ENCODE assay signal across 8 cellular contexts in genomic region chr17:19386974-19387920, GRCh38. TPM values are rescaled to one million over a fixed set of nuclear protein-coding genes. Genes with fewer than 3 reads are reported as not detected.
DNase-seq lines count a peak whose midpoint lies in the region; TF ChIP-seq lines count a peak whose summit lies in the region.

A gene with protein sequence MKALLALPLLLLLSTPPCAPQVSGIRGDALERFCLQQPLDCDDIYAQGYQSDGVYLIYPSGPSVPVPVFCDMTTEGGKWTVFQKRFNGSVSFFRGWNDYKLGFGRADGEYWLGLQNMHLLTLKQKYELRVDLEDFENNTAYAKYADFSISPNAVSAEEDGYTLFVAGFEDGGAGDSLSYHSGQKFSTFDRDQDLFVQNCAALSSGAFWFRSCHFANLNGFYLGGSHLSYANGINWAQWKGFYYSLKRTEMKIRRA (minus strand): TSS chr17:19387190. CDS start chr17:19387155, 35 bp downstream.

- peaks cover 64% of the 10 kb centered on the region for H3K4me1 Mint-ChIP-seq in osteocyte (ENCODE audit: unreplicated experiment)

- TF ChIP-seq CTCF in Peyer's patch (IDR thresholded peaks at IDR 0.05) (no peak), fibroblast of pulmonary artery (IDR thresholded peaks at IDR 0.05; ENCODE audit: low read length, missing control alignments) (no peak), osteocyte (IDR thresholded peaks at IDR 0.05) (no peak)

- H3K27me3 ChIP-seq in Peyer's patch: no peaks in the 10 kb centered on the region

- DNase-seq in EH (ENCODE audit: low read depth) (peak; percentile 91), Peyer's patch (peak in 1 of 3 donors; percentile 62), fibroblast of pulmonary artery (ENCODE audit: low read depth) (peak; percentile 95), osteocyte (ENCODE audit: extremely low spot score, unreplicated experiment) (no peak), COLO829 (ENCODE audit: low spot score) (no peak), middle frontal gyrus (ENCODE audit: extremely low spot score, low spot score) (no peak), OCI-M1 (lab: John Stamatoyannopoulos, UW) (no peak)
- DNase-seq in activated CD4-positive, alpha-beta T cell treated with anti-CD3 and anti-CD28 coated beads for 48 hours: no peak

- peak within 1 kb of the TSS; percentile 69 for H3K4me3 Mint-ChIP-seq in osteocyte (ENCODE audit: unreplicated experiment)

- H3K9me3 ChIP-seq in Peyer's patch: no peaks in the 10 kb centered on the region

- no peaks in the 10 kb centered on the region for H3K9me3 Mint-ChIP-seq in osteocyte (ENCODE audit: unreplicated experiment)

- peak within 1 kb of the TSS in 3 of 4 donors; percentile 3 to 38 (median 9) for H3K4me3 ChIP-seq in Peyer's patch
- peak within 1 kb of the TSS; percentile 58 for H3K4me3 ChIP-seq in fibroblast of pulmonary artery (replicated peaks; ENCODE audit: low read depth, low read length)

- peak within 1 kb of the TSS; percentile 93 for H3K27ac Mint-ChIP-seq in osteocyte (ENCODE audit: unreplicated experiment)

- no peak for TF ChIP-seq POLR2A in Peyer's patch (IDR thresholded peaks at IDR 0.05)

- H3K27ac ChIP-seq in Peyer's patch: peak within 1 kb of the TSS; percentile 72 to 92 (median 84)

- peaks cover 0 to 23% (median 0%) of the 10 kb centered on the region in 3 donors for H3K36me3 ChIP-seq in Peyer's patch

- H3K4me1 ChIP-seq in Peyer's patch: peaks cover 0 to 68% (median 7%) of the 10 kb centered on the region in 4 donors

- H3K36me3 Mint-ChIP-seq in osteocyte (ENCODE audit: unreplicated experiment): peaks cover 18% of the 10 kb centered on the region

- no peaks in the 10 kb centered on the region for H3K27me3 Mint-ChIP-seq in osteocyte (ENCODE audit: unreplicated experiment)

RNA-seq across cellular contexts. Expression of the gene that starts here (rescaled TPM):
- 10 to 100 TPM; 12.6 to 70.8 (median 43.9) TPM for total RNA-seq in Peyer's patch
- total RNA-seq in osteocyte: 73.4 and 85.8 TPM in 2 replicates

Comparison
In these comparisons a context has a peak if more than half of its experiments do, and no peak if none do; other contexts are left out.
1. DNase-seq: peak in EH (single experiment) and fibroblast of pulmonary artery (single experiment); none in osteocyte (single experiment), activated CD4-positive, alpha-beta T cell treated with anti-CD3 and anti-CD28 coated beads for 48 hours (single experiment), COLO829 (single experiment), middle frontal gyrus (single experiment) and OCI-M1 (single experiment).